In genomic region chr15:97995881-97996603, GRCh38 we compare ENCODE assay signal across 2 cellular contexts.
TF ChIP-seq lines count a peak whose summit lies in the region.

No MANE protein-coding gene starts in this region.

TF ChIP-seq in IMR-90, 13 proteins besides CTCF, POLR2A, EP300 and RAD21 (continued from another document):
- no peak for TF ChIP-seq RCOR1 (IDR thresholded peaks at IDR 0.05; ENCODE audit: insufficient replicate concordance, low read length)
- no peak for TF ChIP-seq CHD1 (IDR thresholded peaks at IDR 0.05; ENCODE audit: low read depth, low read length)
- no peak for TF ChIP-seq RFX5 (IDR thresholded peaks at IDR 0.05; ENCODE audit: low read depth, low read length)
- no peak for TF ChIP-seq FOS (IDR thresholded peaks at IDR 0.05; ENCODE audit: low read depth, low read length)
- TF ChIP-seq BHLHE40 (IDR thresholded peaks at IDR 0.05; ENCODE audit: low read depth, low read length), result no peak
- TF ChIP-seq MXI1 (IDR thresholded peaks at IDR 0.05; ENCODE audit: borderline replicate concordance, low read depth, low read length), result no peak
- TF ChIP-seq MAZ (IDR thresholded peaks at IDR 0.05; ENCODE audit: borderline replicate concordance, low read depth, low read length), result no peak
- TF ChIP-seq NFE2L2 (IDR thresholded peaks at IDR 0.05; ENCODE audit: low read depth, low read length), result no peak
- TF ChIP-seq USF2 (IDR thresholded peaks at IDR 0.05; ENCODE audit: low read depth, low read length), result no peak

TF ChIP-seq in WTC11, 78 proteins besides CTCF, POLR2A, EP300 and RAD21:
- TF ChIP-seq ZNF532 (CRISPR knock-in tag; IDR thresholded peaks at IDR 0.05; ENCODE audit: borderline replicate concordance), result no peak
- TF ChIP-seq ZNF671 (CRISPR knock-in tag; IDR thresholded peaks at IDR 0.05), result no peak
- no peak for TF ChIP-seq EMX1 (CRISPR knock-in tag; IDR thresholded peaks at IDR 0.05)
- TF ChIP-seq ATF3 (CRISPR knock-in tag; conservative IDR thresholded peaks at IDR 0.05), result no peak
- no peak for TF ChIP-seq ERG (CRISPR knock-in tag; IDR thresholded peaks at IDR 0.05)
- no peak for TF ChIP-seq GABPB1 (CRISPR knock-in tag; IDR thresholded peaks at IDR 0.05)
- TF ChIP-seq FOXP4 (CRISPR knock-in tag; IDR thresholded peaks at IDR 0.05), result no peak
- TF ChIP-seq ZNF425 (CRISPR knock-in tag; conservative IDR thresholded peaks at IDR 0.05), result no peak
TF ChIP-seq in WTC11: peak in this region for 0.
